In genomic region chr17:7177210-7177953, GRCh38 we compare ENCODE assay signal across 8 cellular contexts. TPM values are rescaled to one million over a fixed set of nuclear protein-coding genes. Genes with fewer than 3 reads are reported as not detected.
DNase-seq lines count a peak whose midpoint lies in the region; ATAC-seq, FAIRE-seq and TF ChIP-seq lines count a peak whose summit lies in the region.

No MANE protein-coding gene starts in this region.

- peaks cover 4% of the 10 kb centered on the region for H3K27me3 ChIP-seq in bronchial epithelial cell (ENCODE audit: control insufficient read depth, insufficient read depth, low read length)

- DNase-seq in NCI-H146 treated with DMSO at 0.1 percent for 48 hours (lab: John Stamatoyannopoulos, UW; ENCODE audit: unreplicated experiment): peak; percentile 23
- peak; percentile 50 for DNase-seq in activated B cell treated with CpG ODN at 0.5 μM for 24 hours
- DNase-seq in bronchial epithelial cell (ENCODE audit: low read depth): peak; percentile 41
- peak; percentile 78 for DNase-seq in inferior parietal cortex (ENCODE audit: extremely low spot score)
- DNase-seq in smooth muscle cell of the brain vasculature (ENCODE audit: low read depth, low spot score): peak; percentile 23

- CTCF ChIA-PET in activated B cell treated with CpG ODN at 0.5 μM for 24 hours (lab: Charles Lee): interaction anchor here (0.5 to 2.2 kb wide), 8 partner anchors 12 to 334 kb away, joined by 3 to 29 read pairs (median 4); partner anchors contain the start of genes GPS2 and SLC16A11

- peaks cover 15% of the 10 kb centered on the region for H3K27me3 Mint-ChIP-seq in activated B cell treated with CpG ODN at 0.5 μM for 24 hours

- no peaks in the 10 kb centered on the region for H3K36me3 ChIP-seq in bronchial epithelial cell (ENCODE audit: control insufficient read depth, insufficient read depth, low read length)

- peaks cover 9% of the 10 kb centered on the region for H3K4me1 Mint-ChIP-seq in activated B cell treated with CpG ODN at 0.5 μM for 24 hours

- POLR2A ChIA-PET in activated B cell treated with CpG ODN at 0.5 μM for 24 hours (lab: Charles Lee): interaction anchor here (0.6 to 1.3 kb wide), 2 partner anchors 131 to 508 kb away, joined by 4 to 6 read pairs; no protein-coding TSS in a partner anchor

- H3K9me3 Mint-ChIP-seq in activated B cell treated with CpG ODN at 0.5 μM for 24 hours: no peaks in the 10 kb centered on the region

- peak overlapping the region; percentile 52 for H3K4me3 Mint-ChIP-seq in activated B cell treated with CpG ODN at 0.5 μM for 24 hours

- H3K27ac Mint-ChIP-seq in activated B cell treated with CpG ODN at 0.5 μM for 24 hours: no peak overlapping the region

- TF ChIP-seq CTCF in GM12874 (IDR thresholded peaks at IDR 0.05; ENCODE audit: insufficient read depth, low read depth, low read length): peak; percentile 94
- no peak for TF ChIP-seq CTCF in activated B cell treated with CpG ODN at 0.5 μM for 24 hours (IDR thresholded peaks at IDR 0.05)
- peak; percentile 95 for TF ChIP-seq CTCF in bronchial epithelial cell (IDR thresholded peaks at IDR 0.05; ENCODE audit: insufficient read depth, low read length, severe bottlenecking)

- intact Hi-C loops in activated B cell treated with CpG ODN at 0.5 μM for 24 hours (cut with micrococcal nuclease): loop anchor here (1.0 to 2.0 kb wide), 3 partner anchors 125 to 265 kb away; no protein-coding TSS in a partner anchor

- FAIRE-seq in bronchial epithelial cell (lab: Jason Lieb, UNC): no peak

- peak overlapping the region; percentile 33 for H3K4me3 ChIP-seq in bronchial epithelial cell (ENCODE audit: low read depth, low read length)

- no peaks in the 10 kb centered on the region for H3K36me3 Mint-ChIP-seq in activated B cell treated with CpG ODN at 0.5 μM for 24 hours (ENCODE audit: low read depth)

- ATAC-seq in activated B cell treated with CpG ODN at 0.5 μM for 24 hours (ENCODE audit: low read depth) (peak; percentile 95), HG02610 (IDR thresholded peaks at IDR 0.05; ENCODE audit: unreplicated experiment) (no peak), GM21515 (IDR thresholded peaks at IDR 0.05; ENCODE audit: unreplicated experiment) (no peak)

RNA-seq across cellular contexts. Expression of gene ASGR1, which starts 1.8 kb away (rescaled TPM):
- total RNA-seq in activated B cell treated with CpG ODN at 0.5 μM for 24 hours (not detected in 2 replicates), bronchial epithelial cell (under 0.01 and 0.38 TPM in 2 replicates)

RNA-seq across cellular contexts. Expression of gene DLG4, which starts 42.3 kb away (rescaled TPM):
- total RNA-seq in activated B cell treated with CpG ODN at 0.5 μM for 24 hours (3.9 and 5.0 TPM in 2 replicates), bronchial epithelial cell (1.8 and 1.9 TPM in 2 replicates)

RNA-seq across cellular contexts. Expression of gene ACADVL, which starts 42.4 kb away (rescaled TPM):
- total RNA-seq in activated B cell treated with CpG ODN at 0.5 μM for 24 hours: 438 and 469 TPM in 2 replicates
- 216 and 277 TPM in 2 replicates for total RNA-seq in bronchial epithelial cell

RNA-seq across cellular contexts. Expression of gene DVL2, which starts 56.9 kb away (rescaled TPM):
- total RNA-seq in activated B cell treated with CpG ODN at 0.5 μM for 24 hours (56.1 and 64.6 TPM in 2 replicates), bronchial epithelial cell (52.1 and 55.3 TPM in 2 replicates)

Comparison
In these comparisons a context has a peak if more than half of its experiments do, and no peak if none do; other contexts are left out.
1. DNase-seq: peak in every context shown above with its lines; median percentile 78 in inferior parietal cortex; 50 in activated B cell treated with CpG ODN at 0.5 μM for 24 hours; 41 in bronchial epithelial cell; 23 in NCI-H146 treated with DMSO at 0.1 percent for 48 hours; 23 in smooth muscle cell of the brain vasculature.